In genomic region chr2:108376774-108377173, GRCh38 we compare ENCODE assay signal across 1 cellular context.
TF ChIP-seq lines count a peak whose summit lies in the region.

No MANE protein-coding gene starts in this region.

TF ChIP-seq in GM23338, 12 proteins besides CTCF, POLR2A, EP300 and RAD21:
- no peak for TF ChIP-seq REST (IDR thresholded peaks at IDR 0.05; ENCODE audit: unreplicated experiment)
- TF ChIP-seq CREB1 (CRISPR knock-in tag; IDR thresholded peaks at IDR 0.05; ENCODE audit: low read depth), result no peak
- TF ChIP-seq STAT1 (IDR thresholded peaks at IDR 0.05; ENCODE audit: unreplicated experiment), result no peak
- TF ChIP-seq JUNB (IDR thresholded peaks at IDR 0.05; ENCODE audit: unreplicated experiment), result no peak
- TF ChIP-seq ZNF114 (CRISPR knock-in tag; IDR thresholded peaks at IDR 0.05), result no peak
- TF ChIP-seq POLR2AphosphoS5 (IDR thresholded peaks at IDR 0.05; ENCODE audit: low read depth), result no peak
- no peak for TF ChIP-seq EZH2 (IDR thresholded peaks at IDR 0.05; ENCODE audit: low read depth, unreplicated experiment)
- TF ChIP-seq ZNF331 (CRISPR knock-in tag; IDR thresholded peaks at IDR 0.05; ENCODE audit: low read depth), result no peak
- no peak for TF ChIP-seq NANOG (IDR thresholded peaks at IDR 0.05; ENCODE audit: borderline replicate concordance)
- TF ChIP-seq EZH2phosphoT487 (IDR thresholded peaks at IDR 0.05; ENCODE audit: unreplicated experiment), result no peak
- TF ChIP-seq ETS1 (IDR thresholded peaks at IDR 0.05), result no peak
- no peak for TF ChIP-seq ZNF462 (CRISPR knock-in tag; IDR thresholded peaks at IDR 0.05)
